1 cellular context compared by ENCODE assay signal in the genomic region with DNA sequence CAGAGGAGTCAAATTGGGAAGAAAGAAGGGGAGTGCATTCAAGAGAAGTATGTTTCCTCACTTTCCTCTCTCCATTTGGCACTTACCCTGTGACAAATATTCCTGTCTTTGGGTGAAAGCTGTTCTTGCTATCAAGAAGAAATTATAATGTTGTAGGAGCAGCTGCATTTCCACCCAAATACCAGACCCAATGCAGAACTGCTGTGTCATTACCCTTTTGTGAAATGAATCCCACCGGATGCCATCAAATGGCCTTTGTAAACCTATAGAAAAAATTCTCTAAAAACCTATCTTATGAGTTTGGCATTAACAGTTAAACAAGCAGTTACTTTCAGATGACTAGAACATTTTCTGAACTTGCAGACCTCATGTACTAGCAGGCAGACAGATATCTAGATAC.
TF ChIP-seq lines count a peak whose summit lies in the region.

No MANE protein-coding gene starts in this region.

TF ChIP-seq in K562, 482 proteins besides CTCF, POLR2A, EP300 and RAD21 (continued from another document):
- TF ChIP-seq C11orf30 (IDR thresholded peaks at IDR 0.05; ENCODE audit: low read depth) (peak; percentile 69), ERF (CRISPR knock-in tag; IDR thresholded peaks at IDR 0.05) (no peak), MAFG (tag; conservative IDR thresholded peaks at IDR 0.05) (peak; percentile 68), ZNF551 (CRISPR knock-in tag; IDR thresholded peaks at IDR 0.05) (no peak), FOXP1 (CRISPR knock-in tag; IDR thresholded peaks at IDR 0.05) (no peak)
- TF ChIP-seq, protein P1, sequence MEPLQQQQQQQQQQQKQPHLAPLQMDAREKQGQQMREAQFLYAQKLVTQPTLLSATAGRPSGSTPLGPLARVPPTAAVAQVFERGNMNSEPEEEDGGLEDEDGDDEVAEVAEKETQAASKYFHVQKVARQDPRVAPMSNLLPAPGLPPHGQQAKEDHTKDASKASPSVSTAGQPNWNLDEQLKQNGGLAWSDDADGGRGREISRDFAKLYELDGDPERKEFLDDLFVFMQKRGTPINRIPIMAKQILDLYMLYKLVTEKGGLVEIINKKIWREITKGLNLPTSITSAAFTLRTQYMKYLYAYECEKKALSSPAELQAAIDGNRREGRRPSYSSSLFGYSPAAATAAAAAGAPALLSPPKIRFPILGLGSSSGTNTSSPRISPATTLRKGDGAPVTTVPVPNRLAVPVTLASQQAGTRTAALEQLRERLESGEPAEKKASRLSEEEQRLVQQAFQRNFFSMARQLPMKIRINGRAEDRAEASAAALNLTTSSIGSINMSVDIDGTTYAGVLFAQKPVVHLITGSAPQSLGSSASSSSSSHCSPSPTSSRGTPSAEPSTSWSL (CRISPR knock-in tag; IDR thresholded peaks at IDR 0.05; ENCODE audit: borderline replicate concordance) = no peak
- TF ChIP-seq, protein P2, sequence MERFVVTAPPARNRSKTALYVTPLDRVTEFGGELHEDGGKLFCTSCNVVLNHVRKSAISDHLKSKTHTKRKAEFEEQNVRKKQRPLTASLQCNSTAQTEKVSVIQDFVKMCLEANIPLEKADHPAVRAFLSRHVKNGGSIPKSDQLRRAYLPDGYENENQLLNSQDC (CRISPR knock-in tag; IDR thresholded peaks at IDR 0.05) = no peak
